Comparison of ENCODE assay signal across 8 cellular contexts in the genomic region with DNA sequence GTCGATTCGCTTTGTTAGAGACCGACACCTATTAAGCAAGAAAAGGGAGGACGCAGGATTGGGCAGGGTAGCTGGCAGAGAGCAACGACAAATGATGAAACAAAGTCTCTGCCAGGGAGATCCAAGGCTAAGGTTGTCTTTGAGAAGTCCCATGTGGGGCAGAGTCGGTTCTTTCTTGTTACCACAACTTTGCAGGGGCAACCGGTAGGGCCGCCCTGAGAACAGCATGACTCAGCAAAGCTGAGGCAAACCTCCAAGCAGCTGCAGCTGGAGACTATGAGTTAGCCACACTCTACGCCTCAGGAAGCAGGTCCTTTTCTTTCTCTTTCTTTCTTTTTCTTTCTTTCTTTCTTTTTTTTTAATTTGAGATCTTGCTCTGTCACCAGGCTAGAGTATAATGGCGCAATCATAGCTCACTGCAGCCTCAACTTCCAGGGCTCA.
DNase-seq lines count a peak whose midpoint lies in the region; ATAC-seq and TF ChIP-seq lines count a peak whose summit lies in the region.

No MANE protein-coding gene starts in this region.

- peak; percentile 90 for ATAC-seq in GM18907 (IDR thresholded peaks at IDR 0.05; ENCODE audit: unreplicated experiment)
- peak; percentile 77 for ATAC-seq in HG03095 (IDR thresholded peaks at IDR 0.05; ENCODE audit: unreplicated experiment)
- ATAC-seq in left lung, result peak; percentile 89

- H3K9me3 ChIP-seq in adipocyte (ENCODE audit: control insufficient read depth, low read length), result no peaks in the 10 kb centered on the region
- no peaks in the 10 kb centered on the region for H3K9me3 ChIP-seq in left lung

- no peak overlapping the region for H2AFZ ChIP-seq in ACC112 (ENCODE audit: low read length, unreplicated experiment)

- H3K79me2 ChIP-seq in ACC112 (ENCODE audit: control insufficient read depth, insufficient read depth, low read length, unreplicated experiment), result no peaks in the 10 kb centered on the region

- H3K4me3 ChIP-seq in ACC112 (ENCODE audit: low read depth, low read length) (no peak overlapping the region), adipocyte (ENCODE audit: low read length) (peak overlapping the region; percentile 50), left lung (no peak overlapping the region)

- H3K27ac ChIP-seq in ACC112 (ENCODE audit: low read depth, low read length) (peak overlapping the region; percentile 11; the same call in 1 of the 2 replicates), left lung (no peak overlapping the region)

- intact Hi-C loops in left lung (cut with DNase I), result no loop called here

- peak overlapping the region; percentile 19 for H3K9ac ChIP-seq in adipocyte (ENCODE audit: low read length)

- DNase-seq in RKO (ENCODE audit: low spot score), result peak; percentile 41
- peak; percentile 74 for DNase-seq in adipocyte (ENCODE audit: low read depth)
- DNase-seq in left lung, result peak; percentile 73 to 82
- peak; percentile 22 to 45 for DNase-seq in stimulated activated CD8-positive, alpha-beta memory T cell treated with anti-CD3 and anti-CD28 coated beads, Interleukin-7, amount 100 ng/mL, for 48 hours (ENCODE audit: extremely low read depth in 1 of 2, low read depth in 1 of 2)
- no peak for DNase-seq in cerebellar nuclear complex (lab: John Stamatoyannopoulos, UW)

- no peak for TF ChIP-seq CTCF in left lung (IDR thresholded peaks at IDR 0.05)

- H3K36me3 ChIP-seq in ACC112 (ENCODE audit: insufficient read depth, low read length) (no peaks in the 10 kb centered on the region), adipocyte (ENCODE audit: control insufficient read depth, insufficient read depth, low read length, severe bottlenecking) (no peaks in the 10 kb centered on the region), left lung (no peaks in the 10 kb centered on the region)

- H3K4me1 ChIP-seq in ACC112 (ENCODE audit: control insufficient read depth, insufficient read depth, low read length, unreplicated experiment) (peaks cover 7% of the 10 kb centered on the region), adipocyte (ENCODE audit: control insufficient read depth, insufficient read depth, low read length) (peaks cover 10% of the 10 kb centered on the region), left lung (peaks cover 0 to 24% of the 10 kb centered on the region in 2 donors)

- no peaks in the 10 kb centered on the region for H3K27me3 ChIP-seq in ACC112 (ENCODE audit: insufficient read depth, low read length)
- no peaks in the 10 kb centered on the region for H3K27me3 ChIP-seq in adipocyte (replicated peaks; ENCODE audit: control insufficient read depth, insufficient read depth, low read length)
- no peaks in the 10 kb centered on the region for H3K27me3 ChIP-seq in left lung

Comparison
In these comparisons a context has a peak if more than half of its experiments do, and no peak if none do; other contexts are left out.
1. DNase-seq: peak in RKO (single experiment), adipocyte (single experiment), left lung (2 of 2) and stimulated activated CD8-positive, alpha-beta memory T cell treated with anti-CD3 and anti-CD28 coated beads, Interleukin-7, amount 100 ng/mL, for 48 hours (2 of 2); none in cerebellar nuclear complex (0 of 2).
2. Peak in every context shown above with its lines, with median percentiles within 50 percentile points of each other: ATAC-seq.